In genomic region chr1:167442854-167443565, GRCh38 we compare ENCODE assay signal across 13 cellular contexts.
DNase-seq lines count a peak whose midpoint lies in the region; ATAC-seq and TF ChIP-seq lines count a peak whose summit lies in the region.
"Had no signal": no experiment of that assay in that cellular context is flagged by ENCODE, and none has a peak within 500 bp of the region (broad histone marks: within the 10 kb centered on the region; RNA-seq: fewer than 3 reads in every experiment).

No MANE protein-coding gene starts in this region.

- POLR2A ChIA-PET in activated CD4-positive, alpha-beta memory T cell treated with anti-CD3 and anti-CD28 coated beads for 36 hours (lab: Charles Lee) = no interaction called here

- TF ChIP-seq CTCF in psoas muscle (IDR thresholded peaks at IDR 0.05) = no peak

- H3K4me1 Mint-ChIP-seq in activated naive CD4-positive, alpha-beta T cell treated with anti-CD3 and anti-CD28 coated beads for 36 hours (ENCODE audit: low read depth) = peaks cover 76% of the 10 kb centered on the region
- peaks cover 73% of the 10 kb centered on the region for H3K4me1 Mint-ChIP-seq in activated CD4-positive, alpha-beta memory T cell treated with anti-CD3 and anti-CD28 coated beads for 36 hours (ENCODE audit: low read depth)
- peaks cover 79% of the 10 kb centered on the region for H3K4me1 Mint-ChIP-seq in stimulated activated effector memory CD8-positive, alpha-beta T cell treated with anti-CD3 and anti-CD28 coated beads, Interleukin-12 subunit alpha, Interleukin-12 subunit beta, amount 100 ng/mL, for 72 hours

- intact Hi-C loops in activated naive CD4-positive, alpha-beta T cell treated with anti-CD3 and anti-CD28 coated beads for 36 hours (cut with micrococcal nuclease) = loop anchor here (1.0 kb wide), 5 partner anchors 42 to 377 kb away; no protein-coding TSS in a partner anchor
- intact Hi-C loops in activated CD4-positive, alpha-beta memory T cell treated with anti-CD3 and anti-CD28 coated beads for 36 hours (cut with micrococcal nuclease) = loop anchor here (1.0 to 2.0 kb wide), 4 partner anchors 42 to 221 kb away; no protein-coding TSS in a partner anchor
- intact Hi-C loops in psoas muscle (cut with DNase I) = loop anchor here (1.0 to 5.0 kb wide), 4 partner anchors 41 to 376 kb away; no protein-coding TSS in a partner anchor

- no peaks in the 10 kb centered on the region for H3K9me3 ChIP-seq in psoas muscle
- H3K9me3 ChIP-seq: esophagus muscularis mucosa, heart left ventricle, SJCRH30 had no signal

- H3K27me3 ChIP-seq in psoas muscle (ENCODE audit: insufficient read depth in 3 of 3, low read length in 2 of 3) = peaks cover 0 to 6% (median 3%) of the 10 kb centered on the region in 3 donors
- H3K27me3 ChIP-seq: SJCRH30 had no signal

- peaks cover 15% of the 10 kb centered on the region for H3K36me3 Mint-ChIP-seq in activated naive CD4-positive, alpha-beta T cell treated with anti-CD3 and anti-CD28 coated beads for 36 hours (ENCODE audit: low read depth)
- H3K36me3 Mint-ChIP-seq in activated CD4-positive, alpha-beta memory T cell treated with anti-CD3 and anti-CD28 coated beads for 36 hours = peaks cover 21% of the 10 kb centered on the region
- peaks cover 94% of the 10 kb centered on the region for H3K36me3 Mint-ChIP-seq in stimulated activated effector memory CD8-positive, alpha-beta T cell treated with anti-CD3 and anti-CD28 coated beads, Interleukin-12 subunit alpha, Interleukin-12 subunit beta, amount 100 ng/mL, for 72 hours
- H3K36me3 Mint-ChIP-seq: memory B cell had no signal

- no peak for ATAC-seq in stimulated activated effector memory CD8-positive, alpha-beta T cell treated with anti-CD3 and anti-CD28 coated beads, Interleukin-12 subunit alpha, Interleukin-12 subunit beta, amount 100 ng/mL, for 72 hours
- no peak for ATAC-seq in psoas muscle

- peak overlapping the region; percentile 79 for H3K27ac Mint-ChIP-seq in activated naive CD4-positive, alpha-beta T cell treated with anti-CD3 and anti-CD28 coated beads for 36 hours
- peak overlapping the region; percentile 69 for H3K27ac Mint-ChIP-seq in activated CD4-positive, alpha-beta memory T cell treated with anti-CD3 and anti-CD28 coated beads for 36 hours
- H3K27ac Mint-ChIP-seq in stimulated activated effector memory CD8-positive, alpha-beta T cell treated with anti-CD3 and anti-CD28 coated beads, Interleukin-12 subunit alpha, Interleukin-12 subunit beta, amount 100 ng/mL, for 72 hours = peak overlapping the region; percentile 89
- H3K27ac Mint-ChIP-seq: memory B cell had no signal

- CTCF ChIA-PET in activated naive CD4-positive, alpha-beta T cell treated with anti-CD3 and anti-CD28 coated beads for 36 hours (lab: Charles Lee) = interaction anchor here (0.6 to 5.5 kb wide), 19 partner anchors 13 to 222 kb away, joined by 3 to 61 read pairs (median 4); partner anchors contain the start of gene POU2F1
- CTCF ChIA-PET in activated CD4-positive, alpha-beta memory T cell treated with anti-CD3 and anti-CD28 coated beads for 36 hours (lab: Charles Lee) = interaction anchor here (0.9 to 7.7 kb wide), 9 partner anchors 10 to 175 kb away, joined by 3 to 62 read pairs (median 7); partner anchors contain the start of gene CD247

- H3K4me3 ChIP-seq in psoas muscle = no peak overlapping the region
- H3K4me3 ChIP-seq: dorsolateral prefrontal cortex, esophagus muscularis mucosa, heart left ventricle, SJCRH30 had no signal

- no peaks in the 10 kb centered on the region for H3K27me3 Mint-ChIP-seq in activated naive CD4-positive, alpha-beta T cell treated with anti-CD3 and anti-CD28 coated beads for 36 hours (ENCODE audit: low read depth)
- no peaks in the 10 kb centered on the region for H3K27me3 Mint-ChIP-seq in activated CD4-positive, alpha-beta memory T cell treated with anti-CD3 and anti-CD28 coated beads for 36 hours
- H3K27me3 Mint-ChIP-seq: memory B cell had no signal

- no peak overlapping the region for H3K27ac ChIP-seq in psoas muscle
- H3K27ac ChIP-seq: dorsolateral prefrontal cortex, esophagus muscularis mucosa, heart left ventricle, SJCRH30 had no signal

- no peaks in the 10 kb centered on the region for H3K9me3 Mint-ChIP-seq in activated naive CD4-positive, alpha-beta T cell treated with anti-CD3 and anti-CD28 coated beads for 36 hours
- H3K9me3 Mint-ChIP-seq in activated CD4-positive, alpha-beta memory T cell treated with anti-CD3 and anti-CD28 coated beads for 36 hours = no peaks in the 10 kb centered on the region
- H3K9me3 Mint-ChIP-seq in stimulated activated effector memory CD8-positive, alpha-beta T cell treated with anti-CD3 and anti-CD28 coated beads, Interleukin-12 subunit alpha, Interleukin-12 subunit beta, amount 100 ng/mL, for 72 hours = no peaks in the 10 kb centered on the region
- H3K9me3 Mint-ChIP-seq: memory B cell had no signal

- no peaks in the 10 kb centered on the region for H3K36me3 ChIP-seq in psoas muscle (ENCODE audit: insufficient read depth in 1 of 2, low read depth in 1 of 2)
- H3K36me3 ChIP-seq: esophagus muscularis mucosa, heart left ventricle, SJCRH30 had no signal

- DNase-seq in activated naive CD4-positive, alpha-beta T cell treated with anti-CD3 and anti-CD28 coated beads for 36 hours = no peak
- DNase-seq in activated naive CD4-positive, alpha-beta T cell treated with Interleukin-2 at 50 U/mL for 16 hours = no peak
- DNase-seq in activated CD4-positive, alpha-beta memory T cell treated with anti-CD3 and anti-CD28 coated beads for 36 hours = no peak
- DNase-seq in ecto neural progenitor cell (ENCODE audit: low spot score) (peak; percentile 44), psoas muscle (no peak), iPS-NIHi11 (ENCODE audit: low spot score) (no peak), NCI-H2081 (lab: John Stamatoyannopoulos, UW) (no peak)
- no peak for DNase-seq in stimulated activated effector memory CD8-positive, alpha-beta T cell treated with anti-CD3 and anti-CD28 coated beads, Interleukin-12 subunit alpha, Interleukin-12 subunit beta, amount 100 ng/mL, for 72 hours (ENCODE audit: low spot score in 2 of 2)

- H3K4me3 Mint-ChIP-seq in activated naive CD4-positive, alpha-beta T cell treated with anti-CD3 and anti-CD28 coated beads for 36 hours = no peak overlapping the region
- H3K4me3 Mint-ChIP-seq in activated CD4-positive, alpha-beta memory T cell treated with anti-CD3 and anti-CD28 coated beads for 36 hours = no peak overlapping the region
- H3K4me3 Mint-ChIP-seq in stimulated activated effector memory CD8-positive, alpha-beta T cell treated with anti-CD3 and anti-CD28 coated beads, Interleukin-12 subunit alpha, Interleukin-12 subunit beta, amount 100 ng/mL, for 72 hours = no peak overlapping the region
- H3K4me3 Mint-ChIP-seq: memory B cell had no signal

- 86 to 88% (median 87%) methylated on average over 9 of the region's 9 CpGs for WGBS in psoas muscle, 3 donors

- peaks cover 6% of the 10 kb centered on the region for H3K4me1 ChIP-seq in psoas muscle
- H3K4me1 ChIP-seq: SJCRH30 had no signal
